In genomic region chr16:65339062-65339461, GRCh38 we compare ENCODE assay signal across 21 cellular contexts.
DNase-seq lines count a peak whose midpoint lies in the region; ATAC-seq, FAIRE-seq and TF ChIP-seq lines count a peak whose summit lies in the region.
"Had no signal": no experiment of that assay in that cellular context is flagged by ENCODE, and none has a peak within 500 bp of the region (broad histone marks: within the 10 kb centered on the region; RNA-seq: fewer than 3 reads in every experiment).

No MANE protein-coding gene starts in this region.

- H3K4me1 ChIP-seq in GM23248 (ENCODE audit: insufficient read depth) = peaks cover 21% of the 10 kb centered on the region
- H3K4me1 ChIP-seq: BLaER1, Caco-2 had no signal

- H4K20me1 ChIP-seq in GM23248 (ENCODE audit: insufficient read depth) = no peaks in the 10 kb centered on the region
- H4K20me1 ChIP-seq: BLaER1 had no signal

- H3K27ac ChIP-seq in GM23248 = no peak overlapping the region
- H3K27ac ChIP-seq: BLaER1, C4-2B had no signal

- no peak for FAIRE-seq in frontal cortex (lab: Jason Lieb, UNC)
- FAIRE-seq: GM12878, GM19239 had no signal

- H3K27me3 Mint-ChIP-seq in activated naive CD8-positive, alpha-beta T cell treated with anti-CD3 and anti-CD28 coated beads, Interleukin-2, amount 50 U/mL, for 24 hours = no peaks in the 10 kb centered on the region
- H3K27me3 Mint-ChIP-seq: B cell; CD4-positive, CD25-positive, alpha-beta regulatory T cell had no signal

- H3K79me2 ChIP-seq in GM23248 (ENCODE audit: insufficient read depth) = no peaks in the 10 kb centered on the region

- in situ Hi-C loops in GM23248 (cut with MboI) = no loop called here

- peaks cover 4% of the 10 kb centered on the region; the same call in 1 of the 2 replicates for H3K9me2 ChIP-seq in GM23248 (ENCODE audit: insufficient read depth)

- peaks cover 12% of the 10 kb centered on the region for H3K9me3 Mint-ChIP-seq in activated naive CD8-positive, alpha-beta T cell treated with anti-CD3 and anti-CD28 coated beads, Interleukin-2, amount 50 U/mL, for 24 hours
- H3K9me3 Mint-ChIP-seq: GM23338, H9 had no signal

- no peak overlapping the region for H3K27ac Mint-ChIP-seq in activated naive CD8-positive, alpha-beta T cell treated with anti-CD3 and anti-CD28 coated beads, Interleukin-2, amount 50 U/mL, for 24 hours
- H3K27ac Mint-ChIP-seq: B cell; CD4-positive, CD25-positive, alpha-beta regulatory T cell; CD8-positive, alpha-beta T cell; GM23338; H9 had no signal

- DNase-seq in GM23248 (no peak), M059J (ENCODE audit: low read depth) (peak; percentile 48), frontal cortex (ENCODE audit: low spot score in 2 of 2) (no peak), left ventricle myocardium superior (no peak)
- DNase-seq in activated naive CD8-positive, alpha-beta T cell treated with anti-CD3 and anti-CD28 coated beads, Interleukin-2, amount 50 U/mL, for 24 hours = no peak
- DNase-seq: Caco-2; CD4-positive, CD25-positive, alpha-beta regulatory T cell; CD8-positive, alpha-beta T cell; DMS153; DND-41; EL; GDM1; H9 had no signal

- H3F3A ChIP-seq in GM23248 (ENCODE audit: insufficient read depth) = peaks cover 13% of the 10 kb centered on the region; the same call in 1 of the 2 replicates

- 0 out of 2 replicates have a peak overlapping the region, but pooled peaks have one; percentile 9 for H2AFZ ChIP-seq in GM23248
- H2AFZ ChIP-seq: GM23338 had no signal

- H3K4me3 Mint-ChIP-seq in activated naive CD8-positive, alpha-beta T cell treated with anti-CD3 and anti-CD28 coated beads, Interleukin-2, amount 50 U/mL, for 24 hours = no peak overlapping the region
- H3K4me3 Mint-ChIP-seq: B cell; CD4-positive, CD25-positive, alpha-beta regulatory T cell; CD8-positive, alpha-beta T cell; GM23338; H9 had no signal

- H3K4me3 ChIP-seq in GM23248 = no peak overlapping the region
- H3K4me3 ChIP-seq: BLaER1, GM12878, GM23338 had no signal

- no peaks in the 10 kb centered on the region for H3K36me3 Mint-ChIP-seq in activated naive CD8-positive, alpha-beta T cell treated with anti-CD3 and anti-CD28 coated beads, Interleukin-2, amount 50 U/mL, for 24 hours (ENCODE audit: low read depth)
- H3K36me3 Mint-ChIP-seq: CD4-positive, CD25-positive, alpha-beta regulatory T cell; CD8-positive, alpha-beta T cell had no signal

- H3K9ac ChIP-seq in GM23248 = no peak overlapping the region
- H3K9ac ChIP-seq: BLaER1 had no signal

- H3K36me3 ChIP-seq in GM23248 (ENCODE audit: low read depth) = no peaks in the 10 kb centered on the region
- H3K36me3 ChIP-seq: BLaER1 had no signal

- 63 to 73% methylated on average over 2 of the region's 2 CpGs for WGBS in GM23248 (ENCODE audit: low coverage in 1 of 2, low lambda C conversion rate in 2 of 2, missing lambda C conversion rate in 2 of 2), 2 experiments

- intact Hi-C loops in left ventricle myocardium superior (cut with micrococcal nuclease) = no loop called here

- no peaks in the 10 kb centered on the region for H3K27me3 ChIP-seq in GM23248 (replicated peaks; ENCODE audit: insufficient read depth)
- H3K27me3 ChIP-seq: BLaER1 had no signal

- ATAC-seq in SK-N-SH treated with all-trans-retinoic acid at 6 μM for 48 hours (peak; percentile 69), left ventricle myocardium superior (no peak)
- no peak for ATAC-seq in activated naive CD8-positive, alpha-beta T cell treated with anti-CD3 and anti-CD28 coated beads, Interleukin-2, amount 50 U/mL, for 24 hours
- ATAC-seq: CD8-positive, alpha-beta T cell; GM12878; GM23338; HCT116 had no signal

- H3K4me1 Mint-ChIP-seq in activated naive CD8-positive, alpha-beta T cell treated with anti-CD3 and anti-CD28 coated beads, Interleukin-2, amount 50 U/mL, for 24 hours = no peaks in the 10 kb centered on the region
- H3K4me1 Mint-ChIP-seq: B cell; CD4-positive, CD25-positive, alpha-beta regulatory T cell had no signal

- no peaks in the 10 kb centered on the region for H3K9me3 ChIP-seq in GM23248 (ENCODE audit: low read depth)
- H3K9me3 ChIP-seq: BLaER1, Caco-2 had no signal

- no peak overlapping the region for H3K4me2 ChIP-seq in GM23248 (ENCODE audit: unreplicated experiment)
- H3K4me2 ChIP-seq: BLaER1, GM23338 had no signal

TF ChIP-seq in SK-N-SH treated with all-trans-retinoic acid at 6 μM for 48 hours, 23 proteins besides CTCF, POLR2A, EP300 and RAD21:
- no peak for TF ChIP-seq OSR1 (CRISPR knock-in tag; IDR thresholded peaks at IDR 0.05)
- TF ChIP-seq ISL1 (CRISPR knock-in tag; IDR thresholded peaks at IDR 0.05) = no peak
- TF ChIP-seq TOX (CRISPR knock-in tag; IDR thresholded peaks at IDR 0.05; ENCODE audit: borderline replicate concordance) = peak; percentile 63; the same call in 1 of the 2 replicates
- TF ChIP-seq ZC3H10 (CRISPR knock-in tag; IDR thresholded peaks at IDR 0.05) = peak; percentile 95
- no peak for TF ChIP-seq GLIS3 (CRISPR knock-in tag; IDR thresholded peaks at IDR 0.05)
